19 cellular contexts compared by ENCODE assay signal in the genomic region with DNA sequence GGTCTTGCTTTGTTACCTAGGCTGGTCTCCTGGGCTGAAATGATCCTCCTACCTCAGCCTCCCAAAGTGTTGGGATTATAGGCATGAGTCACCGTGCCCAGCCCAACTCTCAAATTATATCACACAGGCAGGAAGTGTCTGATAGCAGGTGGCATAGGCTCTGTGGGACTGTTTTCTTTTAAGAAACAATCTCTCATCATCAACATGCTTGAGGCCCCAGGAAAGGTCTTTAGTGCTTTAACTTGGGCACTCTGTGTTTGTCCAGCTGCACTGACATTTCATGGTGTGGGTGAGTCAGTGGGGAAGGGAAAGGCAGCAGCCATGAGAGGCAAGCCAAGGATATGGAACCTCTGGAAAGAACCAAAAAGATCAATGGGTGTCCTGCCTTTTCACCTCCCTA.
DNase-seq lines count a peak whose midpoint lies in the region; ATAC-seq and TF ChIP-seq lines count a peak whose summit lies in the region.
"Had no signal": no experiment of that assay in that cellular context is flagged by ENCODE, and none has a peak within 500 bp of the region (broad histone marks: within the 10 kb centered on the region; RNA-seq: fewer than 3 reads in every experiment).

No MANE protein-coding gene starts in this region.

- intact Hi-C loops in A673 (cut with micrococcal nuclease; ENCODE audit: unreplicated experiment) (loop anchor here (5.0 to 10.0 kb wide), 5 partner anchors 81 to 308 kb away; a partner anchor contains a TSS), colonic mucosa (cut with DNase I) (no loop called here), mucosa of descending colon (cut with DNase I, micrococcal nuclease) (no loop called here)

- peak; percentile 44 for DNase-seq in A673 (ENCODE audit: low spot score)
- peak; percentile 40 for DNase-seq in M059J (ENCODE audit: low read depth)
- DNase-seq in colonic mucosa: peak; percentile 50
- DNase-seq in mucosa of descending colon: peak in 1 of 3 donors; percentile 31
- DNase-seq in activated T-cell treated with anti-CD3 and anti-CD28 coated beads, Interleukin-2, amount 50 U/mL, for 4 hours: no peak
- DNase-seq in activated CD8-positive, alpha-beta T cell treated with anti-CD3 and anti-CD28 coated beads, Interleukin-2, amount 10 ng/mL, durations not matched to agents 7 days and 5 days: no peak
- DNase-seq: ACHN; activated B cell treated with CpG ODN at 0.5 μM for 24 hours; activated naive CD4-positive, alpha-beta T cell treated with Interleukin-2 at 50 U/mL for 16 hours; CD8-positive, alpha-beta memory T cell; H7; lower lobe of right lung; NCI-H2081 treated with DMSO at 0.1 percent for 48 hours; stimulated activated CD4-positive, alpha-beta T cell treated with anti-CD3 and anti-CD28 coated beads, Interleukin-12 subunit alpha, Interleukin-12 subunit beta, amount 100 ng/mL, for 4 hours had no signal

- H3K36me3 ChIP-seq in A673 (ENCODE audit: insufficient read depth, low read length, poor library complexity, severe bottlenecking) (no peaks in the 10 kb centered on the region), colonic mucosa (no peaks in the 10 kb centered on the region), mucosa of descending colon (ENCODE audit: low read depth) (no peaks in the 10 kb centered on the region)
- H3K36me3 ChIP-seq: lower lobe of right lung had no signal

- CTCF ChIA-PET in A673 (lab: Charles Lee): no interaction called here
- CTCF ChIA-PET in activated CD8-positive, alpha-beta T cell treated with anti-CD3 and anti-CD28 coated beads, Interleukin-2, amount 10 ng/mL, durations not matched to agents 7 days and 5 days (lab: Charles Lee): no interaction called here

- peak overlapping the region in 1 of 2 donors; percentile 38 for H3K9ac ChIP-seq in colonic mucosa (ENCODE audit: low read depth in 2 of 2, low read length in 2 of 2)

- BruUV-seq in A673 (replicated peaks; lab: Mats Ljungman, UMichigan): no TSS peak

- no peaks in the 10 kb centered on the region for H3K27me3 ChIP-seq in A673 (replicated peaks; ENCODE audit: insufficient read depth, low read depth, low read length, poor library complexity)
- H3K27me3 ChIP-seq in colonic mucosa: no peaks in the 10 kb centered on the region

- H3K27ac Mint-ChIP-seq in activated CD8-positive, alpha-beta T cell treated with anti-CD3 and anti-CD28 coated beads, Interleukin-2, amount 10 ng/mL, durations not matched to agents 7 days and 5 days: no peak overlapping the region
- H3K27ac Mint-ChIP-seq: activated B cell treated with CpG ODN at 0.5 μM for 24 hours; CD8-positive, alpha-beta memory T cell had no signal

- H3K9me3 ChIP-seq in A673 (ENCODE audit: low read depth, low read length, poor library complexity, severe bottlenecking) (no peaks in the 10 kb centered on the region), colonic mucosa (no peaks in the 10 kb centered on the region), mucosa of descending colon (no peaks in the 10 kb centered on the region)
- H3K9me3 ChIP-seq: lower lobe of right lung had no signal

- H3K9me3 Mint-ChIP-seq in activated T-cell treated with anti-CD3 and anti-CD28 coated beads, Interleukin-2, amount 50 U/mL, for 4 hours: no peaks in the 10 kb centered on the region
- no peaks in the 10 kb centered on the region for H3K9me3 Mint-ChIP-seq in activated CD8-positive, alpha-beta T cell treated with anti-CD3 and anti-CD28 coated beads, Interleukin-2, amount 10 ng/mL, durations not matched to agents 7 days and 5 days (ENCODE audit: insufficient read depth)
- H3K9me3 Mint-ChIP-seq: activated B cell treated with CpG ODN at 0.5 μM for 24 hours; CD8-positive, alpha-beta memory T cell; central memory CD8-positive, alpha-beta T cell had no signal

- no peaks in the 10 kb centered on the region for H3K36me3 Mint-ChIP-seq in activated T-cell treated with anti-CD3 and anti-CD28 coated beads, Interleukin-2, amount 50 U/mL, for 4 hours (ENCODE audit: insufficient read depth)
- no peaks in the 10 kb centered on the region for H3K36me3 Mint-ChIP-seq in activated CD8-positive, alpha-beta T cell treated with anti-CD3 and anti-CD28 coated beads, Interleukin-2, amount 10 ng/mL, durations not matched to agents 7 days and 5 days (ENCODE audit: low read depth)
- H3K36me3 Mint-ChIP-seq: CD8-positive, alpha-beta memory T cell had no signal

- peak overlapping the region; percentile 84 for H3K27ac ChIP-seq in A673 (ENCODE audit: low read depth, low read length, poor library complexity, severe bottlenecking)
- peak overlapping the region; percentile 68 for H3K27ac ChIP-seq in colonic mucosa
- H3K27ac ChIP-seq: epithelial cell of prostate, lower lobe of right lung, SK-N-MC had no signal

- H3K4me3 ChIP-seq in A673 (ENCODE audit: low read depth, low read length, poor library complexity, severe bottlenecking) (no peak overlapping the region), colonic mucosa (no peak overlapping the region), mucosa of descending colon (no peak overlapping the region)
- H3K4me3 ChIP-seq: lower lobe of right lung, SK-N-MC had no signal

- no peak for TF ChIP-seq CTCF in A673 (conservative IDR thresholded peaks at IDR 0.05; ENCODE audit: low read depth, low read length)
- TF ChIP-seq CTCF in colonic mucosa (IDR thresholded peaks at IDR 0.05): no peak
- TF ChIP-seq CTCF in mucosa of descending colon (IDR thresholded peaks at IDR 0.05): no peak

- ATAC-seq in mucosa of descending colon: peak; percentile 68
- no peak for ATAC-seq in HG02588 (IDR thresholded peaks at IDR 0.05; ENCODE audit: unreplicated experiment)
- no peak for ATAC-seq in activated T-cell treated with anti-CD3 and anti-CD28 coated beads, Interleukin-2, amount 50 U/mL, for 4 hours
- ATAC-seq in activated CD8-positive, alpha-beta T cell treated with anti-CD3 and anti-CD28 coated beads, Interleukin-2, amount 10 ng/mL, durations not matched to agents 7 days and 5 days: no peak
- no peak for ATAC-seq in HG03520 (IDR thresholded peaks at IDR 0.05; ENCODE audit: unreplicated experiment)

- no peaks in the 10 kb centered on the region for H3K27me3 Mint-ChIP-seq in activated T-cell treated with anti-CD3 and anti-CD28 coated beads, Interleukin-2, amount 50 U/mL, for 4 hours (ENCODE audit: low read depth)
- H3K27me3 Mint-ChIP-seq in activated CD8-positive, alpha-beta T cell treated with anti-CD3 and anti-CD28 coated beads, Interleukin-2, amount 10 ng/mL, durations not matched to agents 7 days and 5 days (ENCODE audit: low read depth): no peaks in the 10 kb centered on the region
- H3K27me3 Mint-ChIP-seq: activated B cell treated with CpG ODN at 0.5 μM for 24 hours; central memory CD8-positive, alpha-beta T cell had no signal

- H3K4me3 Mint-ChIP-seq in activated T-cell treated with anti-CD3 and anti-CD28 coated beads, Interleukin-2, amount 50 U/mL, for 4 hours: no peak overlapping the region
- no peak overlapping the region for H3K4me3 Mint-ChIP-seq in activated CD8-positive, alpha-beta T cell treated with anti-CD3 and anti-CD28 coated beads, Interleukin-2, amount 10 ng/mL, durations not matched to agents 7 days and 5 days
- H3K4me3 Mint-ChIP-seq: activated B cell treated with CpG ODN at 0.5 μM for 24 hours; CD8-positive, alpha-beta memory T cell; central memory CD8-positive, alpha-beta T cell had no signal

- H3K4me1 ChIP-seq in A673 (ENCODE audit: insufficient read depth, low read length, poor library complexity, severe bottlenecking) (peaks cover 46% of the 10 kb centered on the region), colonic mucosa (peaks cover 6% of the 10 kb centered on the region), mucosa of descending colon (ENCODE audit: low read depth) (no peaks in the 10 kb centered on the region)
- H3K4me1 ChIP-seq: lower lobe of right lung had no signal

- no peaks in the 10 kb centered on the region for H3K4me1 Mint-ChIP-seq in activated T-cell treated with anti-CD3 and anti-CD28 coated beads, Interleukin-2, amount 50 U/mL, for 4 hours (ENCODE audit: low read depth)
- peaks cover 4% of the 10 kb centered on the region for H3K4me1 Mint-ChIP-seq in activated CD8-positive, alpha-beta T cell treated with anti-CD3 and anti-CD28 coated beads, Interleukin-2, amount 10 ng/mL, durations not matched to agents 7 days and 5 days (ENCODE audit: low read depth)
- H3K4me1 Mint-ChIP-seq: activated B cell treated with CpG ODN at 0.5 μM for 24 hours; CD8-positive, alpha-beta memory T cell had no signal

- POLR2A ChIA-PET in A673 (lab: Charles Lee; ENCODE audit: low non-redundant PET): no interaction called here
- POLR2A ChIA-PET in activated CD8-positive, alpha-beta T cell treated with anti-CD3 and anti-CD28 coated beads, Interleukin-2, amount 10 ng/mL, durations not matched to agents 7 days and 5 days (lab: Charles Lee): no interaction called here

Comparison
In these comparisons a context has a peak if more than half of its experiments do, and no peak if none do; other contexts are left out.
1. DNase-seq: peak in A673 (single experiment), M059J (single experiment) and colonic mucosa (single experiment); none in activated T-cell treated with anti-CD3 and anti-CD28 coated beads, Interleukin-2, amount 50 U/mL, for 4 hours (single experiment) and activated CD8-positive, alpha-beta T cell treated with anti-CD3 and anti-CD28 coated beads, Interleukin-2, amount 10 ng/mL, durations not matched to agents 7 days and 5 days (single experiment).